ENCODE assay signal across 1 cellular context in genomic region chr7:70696139-70696782, GRCh38.
TF ChIP-seq lines count a peak whose summit lies in the region.

No MANE protein-coding gene starts in this region.

TF ChIP-seq in HEK293, 187 proteins besides CTCF, POLR2A, EP300 and RAD21 (continued from another document):
- TF ChIP-seq ZSCAN4 (tag by site-specific recombination; IDR thresholded peaks at IDR 0.05) (peak; percentile 49; the same call in 1 of the 2 replicates), ZNF184 (tag by site-specific recombination; IDR thresholded peaks at IDR 0.05) (no peak), ZNF518A (tag by site-specific recombination; conservative IDR thresholded peaks at IDR 0.05; ENCODE audit: low read depth) (no peak), REST (tag by site-specific recombination; IDR thresholded peaks at IDR 0.05) (no peak), ZNF404 (tag by site-specific recombination; IDR thresholded peaks at IDR 0.05) (no peak), ZBTB20 (tag by site-specific recombination; IDR thresholded peaks at IDR 0.05) (peak; percentile 22; the same call in 1 of the 2 replicates), PRDM10 (tag by site-specific recombination; IDR thresholded peaks at IDR 0.05) (no peak), OSR2 (tag by site-specific recombination; IDR thresholded peaks at IDR 0.05) (0 out of 2 replicates have a peak, but pooled peaks have one; percentile 29), ZBTB21 (tag by site-specific recombination; IDR thresholded peaks at IDR 0.05) (no peak)
TF ChIP-seq in HEK293: peak in this region for 5.
